ENCODE assay signal across 38 cellular contexts in genomic region chr19:40238775-40239174, GRCh38. TPM values are rescaled to one million over a fixed set of nuclear protein-coding genes. Genes with fewer than 3 reads are reported as not detected.
"Had no signal": no experiment of that assay in that cellular context is flagged by ENCODE, and none has a peak within 500 bp of the region (broad histone marks: within the 10 kb centered on the region; RNA-seq: fewer than 3 reads in every experiment).

No MANE protein-coding gene starts in this region.

- DNase-seq: activated B cell treated with CpG ODN at 0.5 μM for 24 hours; activated CD4-positive, alpha-beta memory T cell treated with anti-CD3 and anti-CD28 coated beads for 36 hours; activated CD4-positive, alpha-beta T cell treated with anti-CD3 and anti-CD28 coated beads for 36 hours; activated CD4-positive, alpha-beta T cell treated with anti-CD3 and anti-CD28 coated beads, Interleukin-2, amount 10 ng/mL, durations not matched to agents 24 days and 14 days; activated CD8-positive, alpha-beta memory T cell treated with anti-CD3 and anti-CD28 coated beads, Interleukin-2, amount 10 ng/mL, durations not matched to agents 7 days and 5 days; activated CD8-positive, alpha-beta memory T cell treated with anti-CD3 and anti-CD28 coated beads, Interleukin-2, amount 50 U/mL, for 4 hours; activated CD8-positive, alpha-beta T cell treated with anti-CD3 and anti-CD28 coated beads, Interleukin-2, amount 10 ng/mL, durations not matched to agents 7 days and 5 days; activated effector memory CD4-positive, alpha-beta T cell treated with anti-CD3 and anti-CD28 coated beads, Interleukin-2, amount 50 U/mL, for 16 hours; activated naive CD4-positive, alpha-beta T cell treated with anti-CD3 and anti-CD28 coated beads for 36 hours; activated naive CD8-positive, alpha-beta T cell treated with anti-CD3 and anti-CD28 coated beads, Interleukin-2, amount 10 ng/mL, durations not matched to agents 7 days and 5 days; activated T-cell treated with anti-CD3 and anti-CD28 coated beads, Interleukin-2, amount 50 U/mL, for 1 hour; activated T-cell treated with anti-CD3 and anti-CD28 coated beads, Interleukin-2, amount 50 U/mL, for 48 hours; central memory CD4-positive, alpha-beta T cell; cerebellar nuclear complex; colonic mucosa; effector CD8-positive, alpha-beta T cell; esophagus squamous epithelium; foreskin melanocyte; head of caudate nucleus; SW 1271; T-cell; T1000; WERI-Rb-1 had no signal

- H3K9me3 Mint-ChIP-seq: activated B cell treated with CpG ODN at 0.5 μM for 24 hours; activated CD4-positive, alpha-beta memory T cell treated with anti-CD3 and anti-CD28 coated beads for 36 hours; activated CD4-positive, alpha-beta T cell treated with anti-CD3 and anti-CD28 coated beads, Interleukin-2, amount 10 ng/mL, durations not matched to agents 24 days and 14 days; activated naive CD4-positive, alpha-beta T cell treated with anti-CD3 and anti-CD28 coated beads for 36 hours; activated naive CD4-positive, alpha-beta T cell treated with anti-CD3 and anti-CD28 coated beads, Interleukin-2, amount 50 U/mL, for 72 hours; activated naive CD8-positive, alpha-beta T cell treated with anti-CD3 and anti-CD28 coated beads, Interleukin-2, amount 10 ng/mL, durations not matched to agents 7 days and 5 days; activated T-helper 1 cell treated with anti-CD3 and anti-CD28 coated beads, Interleukin-12 subunit alpha, Interleukin-12 subunit beta, Interleukin-2, Interleukin-4 antibody, amounts not matched to agents 30 ng/mL and 10 ng/mL and 1 ng/mL, durations not matched to agents 14 hours and 24 hours and 36 hours; activated T-helper 2 cell treated with anti-CD3 and anti-CD28 coated beads, Interferon-gamma antibody, Interleukin-2, Interleukin-4, amounts not matched to agents 10 μg/mL and 5 μg/mL and 100 μg/mL, durations not matched to agents 14 hours and 24 hours and 36 hours; T-cell; T-helper 1 cell treated with Interleukin-12 subunit alpha and Interleukin-12 subunit beta and Interleukin-4 antibody, amounts not matched to agents 30 μg/mL and 1 μg/mL, for 36 hours; T-helper 2 cell treated with Interferon-gamma antibody and Interleukin-4, amounts not matched to agents 5 μg/mL and 100 μg/mL, for 36 hours had no signal

- H3K36me3 Mint-ChIP-seq: activated naive CD4-positive, alpha-beta T cell treated with anti-CD3 and anti-CD28 coated beads, Interleukin-2, amount 50 U/mL, for 72 hours had no signal

- H3K27me3 ChIP-seq: colonic mucosa, esophagus squamous epithelium had no signal

- H3K27ac Mint-ChIP-seq: activated B cell treated with CpG ODN at 0.5 μM for 24 hours; activated CD4-positive, alpha-beta memory T cell treated with anti-CD3 and anti-CD28 coated beads for 36 hours; activated CD4-positive, alpha-beta T cell treated with anti-CD3 and anti-CD28 coated beads for 36 hours; activated CD4-positive, alpha-beta T cell treated with anti-CD3 and anti-CD28 coated beads, Interleukin-2, amount 10 ng/mL, durations not matched to agents 24 days and 14 days; activated CD8-positive, alpha-beta memory T cell treated with anti-CD3 and anti-CD28 coated beads, Interleukin-2, amount 10 ng/mL, durations not matched to agents 7 days and 5 days; activated CD8-positive, alpha-beta T cell treated with anti-CD3 and anti-CD28 coated beads, Interleukin-2, amount 10 ng/mL, durations not matched to agents 7 days and 5 days; activated naive CD4-positive, alpha-beta T cell treated with anti-CD3 and anti-CD28 coated beads for 36 hours; activated naive CD4-positive, alpha-beta T cell treated with anti-CD3 and anti-CD28 coated beads, Interleukin-2, amount 50 U/mL, for 72 hours; activated naive CD8-positive, alpha-beta T cell treated with anti-CD3 and anti-CD28 coated beads, Interleukin-2, amount 10 ng/mL, durations not matched to agents 7 days and 5 days; activated T-helper 1 cell treated with anti-CD3 and anti-CD28 coated beads, Interleukin-12 subunit alpha, Interleukin-12 subunit beta, Interleukin-2, Interleukin-4 antibody, amounts not matched to agents 30 ng/mL and 10 ng/mL and 1 ng/mL, durations not matched to agents 14 hours and 24 hours and 36 hours; activated T-helper 2 cell treated with anti-CD3 and anti-CD28 coated beads, Interferon-gamma antibody, Interleukin-2, Interleukin-4, amounts not matched to agents 10 μg/mL and 5 μg/mL and 100 μg/mL, durations not matched to agents 14 hours and 24 hours and 36 hours; T-cell; T-helper 1 cell treated with Interleukin-12 subunit alpha and Interleukin-12 subunit beta and Interleukin-4 antibody, amounts not matched to agents 30 μg/mL and 1 μg/mL, for 36 hours; T-helper 2 cell treated with Interferon-gamma antibody and Interleukin-4, amounts not matched to agents 5 μg/mL and 100 μg/mL, for 36 hours had no signal

- FAIRE-seq: astrocyte, endometrium, endothelial cell of umbilical vein had no signal

- H3K4me1 ChIP-seq: colonic mucosa had no signal

- ATAC-seq: activated CD4-positive, alpha-beta T cell treated with anti-CD3 and anti-CD28 coated beads for 36 hours; activated CD4-positive, CD25-positive, alpha-beta regulatory T cell treated with anti-CD3 and anti-CD28 coated beads, Interleukin-2, amount 50 U/mL, for 24 hours; activated CD8-positive, alpha-beta memory T cell treated with anti-CD3 and anti-CD28 coated beads, Interleukin-2, amount 10 ng/mL, durations not matched to agents 7 days and 5 days; activated CD8-positive, alpha-beta T cell treated with anti-CD3 and anti-CD28 coated beads, Interleukin-2, amount 10 ng/mL, durations not matched to agents 7 days and 5 days; activated naive CD4-positive, alpha-beta T cell treated with anti-CD3 and anti-CD28 coated beads, Interleukin-2, amount 50 U/mL, for 72 hours; T-cell had no signal

- H3K4me3 ChIP-seq: colonic mucosa, esophagus squamous epithelium had no signal

- H3K4me3 Mint-ChIP-seq: activated B cell treated with CpG ODN at 0.5 μM for 24 hours; activated CD4-positive, alpha-beta memory T cell treated with anti-CD3 and anti-CD28 coated beads for 36 hours; activated CD4-positive, alpha-beta T cell treated with anti-CD3 and anti-CD28 coated beads for 36 hours; activated CD4-positive, alpha-beta T cell treated with anti-CD3 and anti-CD28 coated beads, Interleukin-2, amount 10 ng/mL, durations not matched to agents 24 days and 14 days; activated CD8-positive, alpha-beta memory T cell treated with anti-CD3 and anti-CD28 coated beads, Interleukin-2, amount 10 ng/mL, durations not matched to agents 7 days and 5 days; activated CD8-positive, alpha-beta T cell treated with anti-CD3 and anti-CD28 coated beads, Interleukin-2, amount 10 ng/mL, durations not matched to agents 7 days and 5 days; activated naive CD4-positive, alpha-beta T cell treated with anti-CD3 and anti-CD28 coated beads for 36 hours; activated naive CD8-positive, alpha-beta T cell treated with anti-CD3 and anti-CD28 coated beads, Interleukin-2, amount 10 ng/mL, durations not matched to agents 7 days and 5 days; activated T-helper 1 cell treated with anti-CD3 and anti-CD28 coated beads, Interleukin-12 subunit alpha, Interleukin-12 subunit beta, Interleukin-2, Interleukin-4 antibody, amounts not matched to agents 30 ng/mL and 10 ng/mL and 1 ng/mL, durations not matched to agents 14 hours and 24 hours and 36 hours; T-cell; T-helper 1 cell treated with Interleukin-12 subunit alpha and Interleukin-12 subunit beta and Interleukin-4 antibody, amounts not matched to agents 30 μg/mL and 1 μg/mL, for 36 hours; T-helper 2 cell treated with Interferon-gamma antibody and Interleukin-4, amounts not matched to agents 5 μg/mL and 100 μg/mL, for 36 hours had no signal

- H3K27me3 Mint-ChIP-seq: activated B cell treated with CpG ODN at 0.5 μM for 24 hours; activated CD4-positive, alpha-beta memory T cell treated with anti-CD3 and anti-CD28 coated beads for 36 hours; activated CD4-positive, alpha-beta T cell treated with anti-CD3 and anti-CD28 coated beads for 36 hours; activated CD4-positive, alpha-beta T cell treated with anti-CD3 and anti-CD28 coated beads, Interleukin-2, amount 10 ng/mL, durations not matched to agents 24 days and 14 days; activated CD8-positive, alpha-beta memory T cell treated with anti-CD3 and anti-CD28 coated beads, Interleukin-2, amount 10 ng/mL, durations not matched to agents 7 days and 5 days; activated naive CD8-positive, alpha-beta T cell treated with anti-CD3 and anti-CD28 coated beads, Interleukin-2, amount 10 ng/mL, durations not matched to agents 7 days and 5 days; T-cell had no signal

- H3K4me1 Mint-ChIP-seq: activated B cell treated with CpG ODN at 0.5 μM for 24 hours; activated CD4-positive, alpha-beta T cell treated with anti-CD3 and anti-CD28 coated beads for 36 hours; activated CD8-positive, alpha-beta memory T cell treated with anti-CD3 and anti-CD28 coated beads, Interleukin-2, amount 10 ng/mL, durations not matched to agents 7 days and 5 days; activated naive CD8-positive, alpha-beta T cell treated with anti-CD3 and anti-CD28 coated beads, Interleukin-2, amount 10 ng/mL, durations not matched to agents 7 days and 5 days; T-cell had no signal

- H3K27ac ChIP-seq: colonic mucosa, epithelial cell of prostate, esophagus squamous epithelium, WERI-Rb-1 had no signal

- H3K9me3 ChIP-seq: colonic mucosa, esophagus squamous epithelium had no signal

RNA-seq across cellular contexts. Expression of gene CCNP, which starts 12.3 kb away (rescaled TPM):
- total RNA-seq: activated CD4-positive, alpha-beta memory T cell treated with anti-CD3 and anti-CD28 coated beads for 36 hours; activated CD8-positive, alpha-beta memory T cell treated with anti-CD3 and anti-CD28 coated beads for 36 hours; activated naive CD4-positive, alpha-beta T cell treated with anti-CD3 and anti-CD28 coated beads for 36 hours; activated T-helper 1 cell treated with anti-CD3 and anti-CD28 coated beads, Interleukin-12 subunit alpha, Interleukin-12 subunit beta, Interleukin-2, Interleukin-4 antibody, amounts not matched to agents 30 ng/mL and 10 ng/mL and 1 ng/mL, durations not matched to agents 14 hours and 24 hours and 36 hours; dermis microvascular lymphatic vessel endothelial cell; endothelial cell of umbilical vein; esophagus squamous epithelium had no signal
- polyA plus RNA-seq: endothelial cell of umbilical vein had no signal

RNA-seq across cellular contexts. Expression of gene TTC9B, which starts 20.6 kb away (rescaled TPM):
- total RNA-seq: activated B cell treated with CpG ODN at 0.5 μM for 24 hours; activated CD4-positive, alpha-beta memory T cell treated with anti-CD3 and anti-CD28 coated beads for 36 hours; activated CD4-positive, alpha-beta T cell treated with anti-CD3 and anti-CD28 coated beads for 36 hours; activated CD4-positive, alpha-beta T cell treated with anti-CD3 and anti-CD28 coated beads, Interleukin-2, amount 10 ng/mL, durations not matched to agents 24 days and 14 days; activated CD8-positive, alpha-beta memory T cell treated with anti-CD3 and anti-CD28 coated beads for 36 hours; activated CD8-positive, alpha-beta memory T cell treated with anti-CD3 and anti-CD28 coated beads, Interleukin-2, amount 10 ng/mL, durations not matched to agents 7 days and 5 days; activated CD8-positive, alpha-beta T cell treated with anti-CD3 and anti-CD28 coated beads, Interleukin-2, amount 10 ng/mL, durations not matched to agents 7 days and 5 days; activated naive CD4-positive, alpha-beta T cell treated with anti-CD3 and anti-CD28 coated beads for 36 hours; activated naive CD4-positive, alpha-beta T cell treated with anti-CD3 and anti-CD28 coated beads, Interleukin-2, amount 50 U/mL, for 72 hours; activated naive CD8-positive, alpha-beta T cell treated with anti-CD3 and anti-CD28 coated beads, Interleukin-2, amount 10 ng/mL, durations not matched to agents 7 days and 5 days; activated T-helper 1 cell treated with anti-CD3 and anti-CD28 coated beads, Interleukin-12 subunit alpha, Interleukin-12 subunit beta, Interleukin-2, Interleukin-4 antibody, amounts not matched to agents 30 ng/mL and 10 ng/mL and 1 ng/mL, durations not matched to agents 14 hours and 24 hours and 36 hours; activated T-helper 2 cell treated with anti-CD3 and anti-CD28 coated beads, Interferon-gamma antibody, Interleukin-2, Interleukin-4, amounts not matched to agents 10 μg/mL and 5 μg/mL and 100 μg/mL, durations not matched to agents 14 hours and 24 hours and 36 hours; astrocyte; dermis microvascular lymphatic vessel endothelial cell; endothelial cell of umbilical vein; esophagus squamous epithelium; fibroblast of lung; fibroblast of villous mesenchyme; T-cell had no signal
- polyA plus RNA-seq: endothelial cell of umbilical vein, esophagus, fibroblast of lung had no signal
